Comparison of ENCODE assay signal across 9 cellular contexts in genomic region chr20:50267041-50267865, GRCh38.
DNase-seq lines count a peak whose midpoint lies in the region; ATAC-seq, FAIRE-seq and TF ChIP-seq lines count a peak whose summit lies in the region.
"Had no signal": no experiment of that assay in that cellular context is flagged by ENCODE, and none has a peak within 500 bp of the region (broad histone marks: within the 10 kb centered on the region; RNA-seq: fewer than 3 reads in every experiment).

No MANE protein-coding gene starts in this region.

- DNase-seq in HuH-7 (ENCODE audit: low spot score), result peak; percentile 76
- peak; percentile 66 for DNase-seq in astrocyte of the hippocampus (ENCODE audit: low read depth, low spot score)
- peak; percentile 90 for DNase-seq in kidney
- DNase-seq in thyroid gland, result peak; percentile 89 to 94
- DNase-seq in stimulated activated CD4-positive, alpha-beta T cell treated with anti-CD3 and anti-CD28 coated beads, Interleukin-15, amount 100 ng/mL, for 24 hours, result no peak
- DNase-seq in activated T-cell treated with anti-CD3 and anti-CD28 coated beads, Interleukin-2, amount 50 U/mL, for 4 hours, result no peak
- no peak for DNase-seq in NCI-H524 (lab: John Stamatoyannopoulos, UW)

- no peak overlapping the region for H3K9ac ChIP-seq in kidney (ENCODE audit: low read length in 2 of 2)

- H3K4me3 ChIP-seq in kidney (ENCODE audit: low read length in 2 of 2) (no peak overlapping the region), thyroid gland (replicated peaks in 1 of 3) (no peak overlapping the region)

- no peak overlapping the region for H3K27ac ChIP-seq in kidney (ENCODE audit: low read depth in 2 of 2, low read length in 2 of 2)
- H3K27ac ChIP-seq in thyroid gland, result peak overlapping the region; percentile 50 to 60 (median 53)

- no peaks in the 10 kb centered on the region for H3K36me3 Mint-ChIP-seq in activated T-cell treated with anti-CD3 and anti-CD28 coated beads, Interleukin-2, amount 50 U/mL, for 4 hours (ENCODE audit: insufficient read depth)
- H3K36me3 Mint-ChIP-seq: memory B cell had no signal

- ATAC-seq in activated T-cell treated with anti-CD3 and anti-CD28 coated beads, Interleukin-2, amount 50 U/mL, for 4 hours, result no peak

- H3K4me1 Mint-ChIP-seq in activated T-cell treated with anti-CD3 and anti-CD28 coated beads, Interleukin-2, amount 50 U/mL, for 4 hours (ENCODE audit: low read depth), result no peaks in the 10 kb centered on the region

- H3K27me3 ChIP-seq in thyroid gland, result no peaks in the 10 kb centered on the region

- no peaks in the 10 kb centered on the region for H3K9me3 Mint-ChIP-seq in activated T-cell treated with anti-CD3 and anti-CD28 coated beads, Interleukin-2, amount 50 U/mL, for 4 hours
- H3K9me3 Mint-ChIP-seq: memory B cell; T-helper 1 cell treated with Interleukin-12 subunit alpha and Interleukin-12 subunit beta and Interleukin-4 antibody, amounts not matched to agents 30 μg/mL and 1 μg/mL, for 36 hours had no signal

- no peaks in the 10 kb centered on the region for H3K36me3 ChIP-seq in kidney (ENCODE audit: control insufficient read depth in 1 of 2, insufficient read depth in 2 of 2, low read length in 2 of 2)
- no peaks in the 10 kb centered on the region for H3K36me3 ChIP-seq in thyroid gland

- TF ChIP-seq POLR2A in thyroid gland (IDR thresholded peaks at IDR 0.05), result peak in 1 of 2 donors; percentile 39

- intact Hi-C loops in kidney (cut with DNase I), result no loop called here
- intact Hi-C loops in thyroid gland (cut with DNase I), result no loop called here

- WGBS in thyroid gland, 2 donors, result 40 to 48% methylated on average over 8 to 10 of the region's 21 CpGs

- H3K27me3 Mint-ChIP-seq in activated T-cell treated with anti-CD3 and anti-CD28 coated beads, Interleukin-2, amount 50 U/mL, for 4 hours (ENCODE audit: low read depth), result peaks cover 14% of the 10 kb centered on the region

- no peak overlapping the region for H3K4me3 Mint-ChIP-seq in activated T-cell treated with anti-CD3 and anti-CD28 coated beads, Interleukin-2, amount 50 U/mL, for 4 hours
- H3K4me3 Mint-ChIP-seq: memory B cell; T-helper 1 cell treated with Interleukin-12 subunit alpha and Interleukin-12 subunit beta and Interleukin-4 antibody, amounts not matched to agents 30 μg/mL and 1 μg/mL, for 36 hours had no signal

- H3K9me3 ChIP-seq in kidney (ENCODE audit: control insufficient read depth in 1 of 2, low read length in 2 of 2) (no peaks in the 10 kb centered on the region), thyroid gland (no peaks in the 10 kb centered on the region)

- H3K4me1 ChIP-seq in kidney (ENCODE audit: control insufficient read depth in 1 of 2, insufficient read depth in 1 of 2, low read depth in 1 of 2, low read length in 2 of 2) (no peaks in the 10 kb centered on the region), thyroid gland (peaks cover 18 to 20% of the 10 kb centered on the region in 2 donors)

- no peak for FAIRE-seq in kidney (lab: Jason Lieb, UNC)

- TF ChIP-seq CTCF in kidney (IDR thresholded peaks at IDR 0.05; ENCODE audit: borderline replicate concordance, extremely low read depth, insufficient read depth) (no peak), thyroid gland (IDR thresholded peaks at IDR 0.05) (peak in 2 of 6 experiments; percentile 17 to 27)

Comparison
In these comparisons a context has a peak if more than half of its experiments do, and no peak if none do; other contexts are left out.
1. DNase-seq: peak in HuH-7 (single experiment), astrocyte of the hippocampus (single experiment), kidney (single experiment) and thyroid gland (2 of 2); none in stimulated activated CD4-positive, alpha-beta T cell treated with anti-CD3 and anti-CD28 coated beads, Interleukin-15, amount 100 ng/mL, for 24 hours (single experiment), activated T-cell treated with anti-CD3 and anti-CD28 coated beads, Interleukin-2, amount 50 U/mL, for 4 hours (single experiment) and NCI-H524 (0 of 2).
2. H3K27ac ChIP-seq: peak in thyroid gland (3 of 3); none in kidney (0 of 2).